Comparison of ENCODE assay signal across 22 cellular contexts in genomic region chr14:37056473-37056872, GRCh38.
DNase-seq lines count a peak whose midpoint lies in the region; ATAC-seq, FAIRE-seq and TF ChIP-seq lines count a peak whose summit lies in the region.
"Had no signal": no experiment of that assay in that cellular context is flagged by ENCODE, and none has a peak within 500 bp of the region (broad histone marks: within the 10 kb centered on the region; RNA-seq: fewer than 3 reads in every experiment).

No MANE protein-coding gene starts in this region.

- H3K9me3 ChIP-seq in vagina = no peaks in the 10 kb centered on the region
- H3K9me3 ChIP-seq in effector memory CD4-positive, alpha-beta T cell (ENCODE audit: control insufficient read depth, low read length) = no peaks in the 10 kb centered on the region

- H3K9me2 ChIP-seq in GM23338 (ENCODE audit: insufficient read depth) = peaks cover 4% of the 10 kb centered on the region; the same call in 1 of the 2 replicates

- H3K36me3 Mint-ChIP-seq in GM23338 (ENCODE audit: low read depth) = peaks cover 17% of the 10 kb centered on the region
- H3K36me3 Mint-ChIP-seq: activated naive CD4-positive, alpha-beta T cell treated with anti-CD3 and anti-CD28 coated beads, Interleukin-2, amount 50 U/mL, for 72 hours; naive thymus-derived CD8-positive, alpha-beta T cell had no signal

- peak overlapping the region; percentile 7; the same call in 1 of the 2 replicates for H3K27ac Mint-ChIP-seq in GM23338
- H3K27ac Mint-ChIP-seq: activated CD4-positive, alpha-beta T cell treated with anti-CD3 and anti-CD28 coated beads for 36 hours; activated naive CD4-positive, alpha-beta T cell treated with anti-CD3 and anti-CD28 coated beads, Interleukin-2, amount 50 U/mL, for 72 hours; naive thymus-derived CD8-positive, alpha-beta T cell; T-helper 1 cell treated with Interleukin-12 subunit alpha and Interleukin-12 subunit beta and Interleukin-4 antibody, amounts not matched to agents 30 μg/mL and 1 μg/mL, for 36 hours had no signal

- peak; percentile 66 for FAIRE-seq in RCC 7860 (lab: Jason Lieb, UNC)
- FAIRE-seq: GM18507 had no signal

- DNase-seq in GM23338 (ENCODE audit: low spot score) (peak; percentile 32), RCC 7860 (ENCODE audit: low spot score) (peak; percentile 37), fibroblast of mammary gland (ENCODE audit: low read depth) (peak; percentile 58), skeletal muscle cell (ENCODE audit: low read depth) (peak; percentile 31), globus pallidus (ENCODE audit: low spot score) (no peak), vagina (ENCODE audit: extremely low spot score in 2 of 2) (no peak), DMS79 (lab: John Stamatoyannopoulos, UW) (no peak)
- DNase-seq in effector memory CD4-positive, alpha-beta T cell = no peak
- DNase-seq: activated CD4-positive, alpha-beta T cell treated with anti-CD3 and anti-CD28 coated beads for 36 hours; activated T-cell treated with anti-CD3 and anti-CD28 coated beads for 4 hours; hippocampal formation; naive thymus-derived CD8-positive, alpha-beta T cell; NCI-H187; NCI-H526; retina; RPMI8226; stimulated activated CD4-positive, alpha-beta T cell treated with anti-CD3 and anti-CD28 coated beads, Interleukin-2, amount 100 ng/mL, for 48 hours; trophoblast cell had no signal

- H4K20me1 ChIP-seq in GM23338 (replicated peaks; ENCODE audit: insufficient read depth) = no peaks in the 10 kb centered on the region

- no peak overlapping the region for H3K4me2 ChIP-seq in GM23338

- intact Hi-C loops in vagina (cut with DNase I) = no loop called here

- no peaks in the 10 kb centered on the region for H3F3A ChIP-seq in GM23338 (replicated peaks; ENCODE audit: low read depth)

- H3K27me3 Mint-ChIP-seq in GM23338 (ENCODE audit: insufficient read depth, low read depth, poor library complexity) = peaks cover 2% of the 10 kb centered on the region
- H3K27me3 Mint-ChIP-seq: activated CD4-positive, alpha-beta T cell treated with anti-CD3 and anti-CD28 coated beads for 36 hours; naive thymus-derived CD8-positive, alpha-beta T cell had no signal

- TF ChIP-seq CTCF in GM23338 (conservative IDR thresholded peaks at IDR 0.05; ENCODE audit: low read depth in 2 of 2) (no peak), fibroblast of mammary gland (conservative IDR thresholded peaks at IDR 0.05; ENCODE audit: control insufficient read depth, insufficient read depth, low read depth, low read length) (no peak), vagina (IDR thresholded peaks at IDR 0.05) (no peak)

- H3K27me3 ChIP-seq in GM23338 (ENCODE audit: insufficient read depth) (no peaks in the 10 kb centered on the region), vagina (no peaks in the 10 kb centered on the region)
- no peaks in the 10 kb centered on the region for H3K27me3 ChIP-seq in effector memory CD4-positive, alpha-beta T cell (replicated peaks; ENCODE audit: control insufficient read depth, insufficient read depth, low read length, poor library complexity, severe bottlenecking)

- peak; percentile 40; the same call in 2 of the 3 replicates for ATAC-seq in GM23338
- ATAC-seq: activated CD4-positive, alpha-beta T cell treated with anti-CD3 and anti-CD28 coated beads for 36 hours; activated naive CD4-positive, alpha-beta T cell treated with anti-CD3 and anti-CD28 coated beads, Interleukin-2, amount 50 U/mL, for 72 hours; naive thymus-derived CD8-positive, alpha-beta T cell had no signal

- H3K4me3 ChIP-seq in GM23338 = no peak overlapping the region
- no peak overlapping the region for H3K4me3 ChIP-seq in fibroblast of mammary gland (ENCODE audit: control insufficient read depth, low read depth, low read length)
- H3K4me3 ChIP-seq in skeletal muscle cell (ENCODE audit: low read depth, low read length) = no peak overlapping the region
- no peak overlapping the region for H3K4me3 ChIP-seq in vagina
- H3K4me3 ChIP-seq in effector memory CD4-positive, alpha-beta T cell (ENCODE audit: insufficient read depth, low read depth, low read length, poor library complexity, severe bottlenecking) = no peak overlapping the region

- H3K27ac ChIP-seq in GM23338 (ENCODE audit: low read depth) = no peak overlapping the region
- no peak overlapping the region for H3K27ac ChIP-seq in vagina
- no peak overlapping the region for H3K27ac ChIP-seq in effector memory CD4-positive, alpha-beta T cell (ENCODE audit: insufficient read depth, low read length, poor library complexity, severe bottlenecking)
- H3K27ac ChIP-seq: epithelial cell of prostate had no signal

- H2AFZ ChIP-seq in GM23338 = no peak overlapping the region

- no peak for TF ChIP-seq POLR2A in vagina (IDR thresholded peaks at IDR 0.05)

- H3K9me3 Mint-ChIP-seq in GM23338 = peaks cover 9% of the 10 kb centered on the region

- H3K4me3 Mint-ChIP-seq in GM23338 = no peak overlapping the region
- H3K4me3 Mint-ChIP-seq: activated CD4-positive, alpha-beta T cell treated with anti-CD3 and anti-CD28 coated beads for 36 hours; naive thymus-derived CD8-positive, alpha-beta T cell; T-helper 1 cell treated with Interleukin-12 subunit alpha and Interleukin-12 subunit beta and Interleukin-4 antibody, amounts not matched to agents 30 μg/mL and 1 μg/mL, for 36 hours had no signal

- no peaks in the 10 kb centered on the region for H3K36me3 ChIP-seq in GM23338 (ENCODE audit: insufficient read depth)
- H3K36me3 ChIP-seq in vagina = no peaks in the 10 kb centered on the region
- H3K36me3 ChIP-seq in effector memory CD4-positive, alpha-beta T cell (ENCODE audit: control insufficient read depth, insufficient read depth, low read length) = no peaks in the 10 kb centered on the region

- peaks cover 37% of the 10 kb centered on the region for H3K4me1 Mint-ChIP-seq in GM23338
- H3K4me1 Mint-ChIP-seq: activated CD4-positive, alpha-beta T cell treated with anti-CD3 and anti-CD28 coated beads for 36 hours; naive thymus-derived CD8-positive, alpha-beta T cell had no signal

- H3K79me2 ChIP-seq in GM23338 (replicated peaks; ENCODE audit: insufficient read depth) = no peaks in the 10 kb centered on the region

- H3K4me1 ChIP-seq in GM23338 (ENCODE audit: insufficient read depth) (peaks cover 29% of the 10 kb centered on the region), vagina (no peaks in the 10 kb centered on the region)
- H3K4me1 ChIP-seq in effector memory CD4-positive, alpha-beta T cell (ENCODE audit: control insufficient read depth, insufficient read depth, low read length, poor library complexity, severe bottlenecking) = no peaks in the 10 kb centered on the region

TF ChIP-seq in GM23338, 12 proteins besides CTCF, POLR2A, EP300 and RAD21:
- TF ChIP-seq ETS1 (IDR thresholded peaks at IDR 0.05) (no peak), POLR2AphosphoS5 (IDR thresholded peaks at IDR 0.05; ENCODE audit: low read depth) (no peak), NANOG (IDR thresholded peaks at IDR 0.05; ENCODE audit: borderline replicate concordance) (no peak)

Comparison
In these comparisons a context has a peak if more than half of its experiments do, and no peak if none do; other contexts are left out.
1. DNase-seq: peak in GM23338 (single experiment), RCC 7860 (single experiment), fibroblast of mammary gland (single experiment) and skeletal muscle cell (single experiment); none in globus pallidus (single experiment), vagina (0 of 2), effector memory CD4-positive, alpha-beta T cell (0 of 3) and DMS79 (single experiment).